Comparison of ENCODE assay signal across 2 cellular contexts in genomic region chr20:57505991-57506390, GRCh38.
TF ChIP-seq lines count a peak whose summit lies in the region.

No MANE protein-coding gene starts in this region.

TF ChIP-seq in HepG2, 621 proteins besides CTCF, POLR2A, EP300 and RAD21:
- TF ChIP-seq ZKSCAN1 (IDR thresholded peaks at IDR 0.05; ENCODE audit: low read length) (no peak), RFX5 (IDR thresholded peaks at IDR 0.05; ENCODE audit: low read depth, low read length) (0 out of 2 replicates have a peak, but pooled peaks have one; percentile 40)

TF ChIP-seq in K562, 482 proteins besides CTCF, POLR2A, EP300 and RAD21:
- no peak for TF ChIP-seq ZNF23 (CRISPR knock-in tag; IDR thresholded peaks at IDR 0.05)
- no peak for TF ChIP-seq ZNF586 (CRISPR knock-in tag; conservative IDR thresholded peaks at IDR 0.05)
- no peak for TF ChIP-seq BHLHE40 (IDR thresholded peaks at IDR 0.05; ENCODE audit: low read length)
- TF ChIP-seq IRF9 (tag; IDR thresholded peaks at IDR 0.05): no peak
- peak; percentile 10; the same call in 1 of the 2 replicates for TF ChIP-seq RFX1 (IDR thresholded peaks at IDR 0.05)
